ENCODE assay signal across 9 cellular contexts in genomic region chr5:82165740-82166530, GRCh38.
DNase-seq lines count a peak whose midpoint lies in the region; ATAC-seq and TF ChIP-seq lines count a peak whose summit lies in the region.
"Had no signal": no experiment of that assay in that cellular context is flagged by ENCODE, and none has a peak within 500 bp of the region (broad histone marks: within the 10 kb centered on the region; RNA-seq: fewer than 3 reads in every experiment).

No MANE protein-coding gene starts in this region.

- no peak overlapping the region for H3K9ac ChIP-seq in NT2/D1 (ENCODE audit: insufficient read length, low read depth)
- peak overlapping the region; percentile 35 for H3K9ac ChIP-seq in adipocyte (ENCODE audit: low read length)
- H3K9ac ChIP-seq: BLaER1 had no signal

- no peak for TF ChIP-seq EP300 in ovary (IDR thresholded peaks at IDR 0.05)

- H3K4me1 ChIP-seq in NT2/D1 (ENCODE audit: insufficient read depth, insufficient read length), result no peaks in the 10 kb centered on the region
- H3K4me1 ChIP-seq in adipocyte (ENCODE audit: control insufficient read depth, insufficient read depth, low read length), result peaks cover 41% of the 10 kb centered on the region
- H3K4me1 ChIP-seq in ovary (ENCODE audit: insufficient read depth), result peaks cover 4% of the 10 kb centered on the region
- H3K4me1 ChIP-seq: BLaER1 had no signal

- intact Hi-C loops in Right ventricle myocardium superior (cut with DNase I) (loop anchor here (5.0 to 10.0 kb wide), 2 partner anchors 659 to 741 kb away; no protein-coding TSS in a partner anchor), ovary (cut with DNase I) (loop anchor here in 3 of 4 donors (5.0 to 10.0 kb wide), 5 partner anchors 311 to 741 kb away; partner anchors contain the start of gene SSBP2 (in 2 of the 3))

- ATAC-seq in activated CD4-positive, CD25-positive, alpha-beta regulatory T cell treated with anti-CD3 and anti-CD28 coated beads, Interleukin-2, amount 50 U/mL, for 24 hours, result peak; percentile 58 to 74
- ATAC-seq in GM21717 (IDR thresholded peaks at IDR 0.05; ENCODE audit: unreplicated experiment) (peak; percentile 76), Right ventricle myocardium superior (ENCODE audit: poor library complexity) (peak; percentile 100)

- H3K36me3 ChIP-seq in NT2/D1 (ENCODE audit: insufficient read depth, insufficient read length, low read length) (no peaks in the 10 kb centered on the region), adipocyte (ENCODE audit: control insufficient read depth, insufficient read depth, low read length, severe bottlenecking) (no peaks in the 10 kb centered on the region), ovary (no peaks in the 10 kb centered on the region)
- H3K36me3 ChIP-seq: BLaER1 had no signal

- no peak overlapping the region for H3K4me3 ChIP-seq in NT2/D1 (ENCODE audit: insufficient read length, low read depth)
- H3K4me3 ChIP-seq in adipocyte (ENCODE audit: low read length), result no peak overlapping the region
- no peak overlapping the region for H3K4me3 ChIP-seq in ovary
- H3K4me3 ChIP-seq: BLaER1 had no signal

- H3K9me3 ChIP-seq in NT2/D1 (ENCODE audit: insufficient read depth, low read length) (no peaks in the 10 kb centered on the region), adipocyte (ENCODE audit: control insufficient read depth, low read length) (no peaks in the 10 kb centered on the region), ovary (no peaks in the 10 kb centered on the region)
- H3K9me3 ChIP-seq: BLaER1 had no signal

- no peak for TF ChIP-seq POLR2A in ovary (IDR thresholded peaks at IDR 0.05)

- no peaks in the 10 kb centered on the region for H3K27me3 ChIP-seq in NT2/D1 (ENCODE audit: insufficient read depth, insufficient read length)
- no peaks in the 10 kb centered on the region for H3K27me3 ChIP-seq in adipocyte (replicated peaks; ENCODE audit: control insufficient read depth, insufficient read depth, low read length)
- H3K27me3 ChIP-seq in ovary, result no peaks in the 10 kb centered on the region
- H3K27me3 ChIP-seq: BLaER1 had no signal

- WGBS in ovary, 3 donors, result 32 to 35% (median 35%) methylated on average over 3 of the region's 3 CpGs

- no peak for DNase-seq in activated CD4-positive, CD25-positive, alpha-beta regulatory T cell (lab: John Stamatoyannopoulos, UW)
- DNase-seq in HuH-7 (ENCODE audit: low spot score) (peak; percentile 40), NT2/D1 (ENCODE audit: low read depth, low spot score) (peak; percentile 32), adipocyte (ENCODE audit: low read depth) (peak; percentile 93), Right ventricle myocardium superior (peak; percentile 63), ovary (peak; percentile 67 to 83 (median 75))

- peak; percentile 75 to 89 (median 84) for TF ChIP-seq CTCF in ovary (IDR thresholded peaks at IDR 0.05)

- no peak overlapping the region for H3K27ac ChIP-seq in ovary
- H3K27ac ChIP-seq: BLaER1 had no signal

Comparison
In these comparisons a context has a peak if more than half of its experiments do, and no peak if none do; other contexts are left out.
1. DNase-seq: peak in HuH-7 (single experiment), NT2/D1 (single experiment), adipocyte (single experiment), Right ventricle myocardium superior (single experiment) and ovary (5 of 5); none in activated CD4-positive, CD25-positive, alpha-beta regulatory T cell (0 of 4).
2. Peak in every context shown above with its lines, with median percentiles within 50 percentile points of each other: ATAC-seq.